Comparison of ENCODE assay signal across 24 cellular contexts in genomic region chr22:44364750-44365118, GRCh38. TPM values are rescaled to one million over a fixed set of nuclear protein-coding genes. Genes with fewer than 3 reads are reported as not detected.
A peak's percentile ranks its signal among the peaks of the same experiment; 100 is the strongest.
DNase-seq lines count a peak whose midpoint lies in the region; ATAC-seq, FAIRE-seq and TF ChIP-seq lines count a peak whose summit lies in the region.
"Had no signal": no experiment of that assay in that cellular context is flagged by ENCODE, and none has a peak within 500 bp of the region (broad histone marks: within the 10 kb centered on the region; RNA-seq: fewer than 3 reads in every experiment).

No MANE protein-coding gene starts in this region.

- H2BK5ac ChIP-seq in neuronal stem cell (ENCODE audit: low read length), result peak overlapping the region; percentile 39

- no CpG with 5 or more reads among the region's 12 CpGs for WGBS in neuronal stem cell (ENCODE audit: extremely low coverage in 2 of 2, insufficient read length in 2 of 2, insufficient replicate concordance in 1 of 2), 2 donors

- no peak overlapping the region for H4K91ac ChIP-seq in neuronal stem cell (ENCODE audit: low read depth, low read length, poor library complexity)

- H2BK120ac ChIP-seq in neuronal stem cell (ENCODE audit: low read depth, low read length), result peak overlapping the region; percentile 44

- H2BK15ac ChIP-seq in neuronal stem cell (ENCODE audit: low read length), result peak overlapping the region; percentile 73

- H4K8ac ChIP-seq in neuronal stem cell (ENCODE audit: low read depth, low read length), result no peak overlapping the region

- H3K4me3 ChIP-seq in adipocyte (ENCODE audit: low read length) (no peak overlapping the region), neuronal stem cell (ENCODE audit: low read length in 2 of 2) (no peak overlapping the region), vagina (no peak overlapping the region)
- H3K4me3 ChIP-seq: body of pancreas, SJCRH30, thyroid gland had no signal

- no peak overlapping the region for H3K4me2 ChIP-seq in neuronal stem cell (ENCODE audit: insufficient read depth, low read length, poor library complexity, severe bottlenecking)
- H3K4me2 ChIP-seq: KMS-11 had no signal

- peak overlapping the region; percentile 67 for H3K18ac ChIP-seq in neuronal stem cell (ENCODE audit: low read length)

- H3K9me3 ChIP-seq in adipocyte (ENCODE audit: control insufficient read depth, low read length) (no peaks in the 10 kb centered on the region), neuronal stem cell (replicated peaks in 1 of 2; ENCODE audit: control insufficient read depth in 2 of 2, insufficient read depth in 1 of 2, low read depth in 1 of 2, low read length in 2 of 2) (no peaks in the 10 kb centered on the region), vagina (no peaks in the 10 kb centered on the region)
- H3K9me3 ChIP-seq: body of pancreas, SJCRH30, thyroid gland had no signal

- no peak overlapping the region for H3K23ac ChIP-seq in neuronal stem cell (ENCODE audit: low read depth, low read length, poor library complexity)

- H3K79me1 ChIP-seq in neuronal stem cell (ENCODE audit: low read depth, low read length), result peaks cover 2% of the 10 kb centered on the region

- no peak for FAIRE-seq in RCC 7860 (lab: Jason Lieb, UNC)

- H3K4me1 ChIP-seq in adipocyte (ENCODE audit: control insufficient read depth, insufficient read depth, low read length) (peaks cover 41% of the 10 kb centered on the region), neuronal stem cell (ENCODE audit: control insufficient read depth in 2 of 2, insufficient read depth in 1 of 2, low read depth in 1 of 2, low read length in 2 of 2) (peaks cover 19 to 23% of the 10 kb centered on the region in 2 donors), vagina (peaks cover 51% of the 10 kb centered on the region)
- H3K4me1 ChIP-seq: body of pancreas had no signal

- no peak for TF ChIP-seq POLR2A in vagina (IDR thresholded peaks at IDR 0.05)

- DNase-seq in adipocyte (ENCODE audit: low read depth) (no peak), left cardiac atrium (peak; percentile 56), neuronal stem cell (ENCODE audit: low spot score) (no peak), vagina (ENCODE audit: extremely low spot score in 2 of 2) (no peak), SIG-M5 treated with dmso at 0.1 percent for 504 hours (lab: John Stamatoyannopoulos, UW; ENCODE audit: unreplicated experiment) (no peak), AG08395 (ENCODE audit: low spot score) (no peak), RCC 7860 (ENCODE audit: low spot score) (no peak)
- DNase-seq: activated CD4-positive, alpha-beta memory T cell treated with anti-CD3 and anti-CD28 coated beads for 36 hours; activated effector memory CD4-positive, alpha-beta T cell treated with Interleukin-2 at 50 U/mL for 16 hours; activated naive CD8-positive, alpha-beta T cell treated with anti-CD3 and anti-CD28 coated beads, Interleukin-2, amount 10 ng/mL, durations not matched to agents 7 days and 5 days; body of pancreas; CD8-positive, alpha-beta T cell; effector CD4-positive, alpha-beta T cell; GDM1; GOT3; kidney glomerular epithelial cell; NCI-H1436 treated with DMSO at 0.1 percent for 48 hours; NCI-H2107; NCI-H510A; PC-3; SJCRH30; T-helper 1 cell had no signal

- no peak overlapping the region for H2BK12ac ChIP-seq in neuronal stem cell (ENCODE audit: low read length)

- H3K36me3 ChIP-seq in adipocyte (ENCODE audit: control insufficient read depth, insufficient read depth, low read length, severe bottlenecking) (no peaks in the 10 kb centered on the region), neuronal stem cell (replicated peaks in 1 of 2; ENCODE audit: control insufficient read depth in 2 of 2, insufficient read depth in 2 of 2, low read length in 2 of 2) (no peaks in the 10 kb centered on the region), vagina (no peaks in the 10 kb centered on the region)
- H3K36me3 ChIP-seq: SJCRH30, thyroid gland had no signal

- H2AK5ac ChIP-seq in neuronal stem cell (ENCODE audit: low read depth, low read length), result peak overlapping the region; percentile 71

- H3K27ac ChIP-seq in neuronal stem cell (replicated peaks; ENCODE audit: low read length), result no peak overlapping the region
- peak overlapping the region; percentile 66 for H3K27ac ChIP-seq in vagina
- H3K27ac ChIP-seq: body of pancreas, KMS-11, SJCRH30 had no signal

- TF ChIP-seq CTCF in vagina (IDR thresholded peaks at IDR 0.05), result no peak

- peak overlapping the region; percentile 31 for H3K14ac ChIP-seq in neuronal stem cell (ENCODE audit: low read length)

- intact Hi-C loops in left cardiac atrium (cut with DNase I), result loop anchor here in 1 of 2 donors (10.0 kb wide), 1 partner anchor 130 kb away; the partner anchor contains the start of gene RTL6
- intact Hi-C loops in vagina (cut with DNase I), result no loop called here

- H2AFZ ChIP-seq in neuronal stem cell (ENCODE audit: low read length), result peak overlapping the region; percentile 30

- H3K4ac ChIP-seq in neuronal stem cell (ENCODE audit: low read length), result no peak overlapping the region

- H3K27me3 ChIP-seq in adipocyte (replicated peaks; ENCODE audit: control insufficient read depth, insufficient read depth, low read length) (peaks cover 3% of the 10 kb centered on the region), neuronal stem cell (ENCODE audit: control insufficient read depth in 3 of 3, insufficient read depth in 3 of 3, low read depth in 1 of 3, low read length in 3 of 3) (peaks cover 0 to 23% (median 0%) of the 10 kb centered on the region in 3 experiments), vagina (no peaks in the 10 kb centered on the region)
- H3K27me3 ChIP-seq: body of pancreas, SJCRH30, thyroid gland had no signal

- H3K9ac ChIP-seq in adipocyte (ENCODE audit: low read length) (peak overlapping the region; percentile 19), neuronal stem cell (ENCODE audit: low read depth, low read length, poor library complexity) (no peak overlapping the region)
- H3K9ac ChIP-seq: KMS-11 had no signal

- peak in 1 of 2 donors; percentile 15 for ATAC-seq in left cardiac atrium
- ATAC-seq: body of pancreas; CD8-positive, alpha-beta T cell; PC-3 had no signal

RNA-seq across cellular contexts. Expression of gene SHISAL1, which starts 52.0 kb away (rescaled TPM):
- total RNA-seq in left cardiac atrium (1 to 10 TPM; 1.4 to 4.2 TPM), vagina (7.6 TPM)
- 3.6 TPM for polyA plus RNA-seq in neuronal stem cell (2013, experiment 1 of 2)
- polyA plus RNA-seq in neuronal stem cell (2013, experiment 2 of 2), result 3.6 TPM
- total RNA-seq: activated CD4-positive, alpha-beta memory T cell treated with anti-CD3 and anti-CD28 coated beads for 36 hours; activated naive CD8-positive, alpha-beta T cell treated with anti-CD3 and anti-CD28 coated beads, Interleukin-2, amount 10 ng/mL, durations not matched to agents 7 days and 5 days; CD8-positive, alpha-beta T cell; SJCRH30 had no signal
